14 cellular contexts compared by ENCODE assay signal in the genomic region with DNA sequence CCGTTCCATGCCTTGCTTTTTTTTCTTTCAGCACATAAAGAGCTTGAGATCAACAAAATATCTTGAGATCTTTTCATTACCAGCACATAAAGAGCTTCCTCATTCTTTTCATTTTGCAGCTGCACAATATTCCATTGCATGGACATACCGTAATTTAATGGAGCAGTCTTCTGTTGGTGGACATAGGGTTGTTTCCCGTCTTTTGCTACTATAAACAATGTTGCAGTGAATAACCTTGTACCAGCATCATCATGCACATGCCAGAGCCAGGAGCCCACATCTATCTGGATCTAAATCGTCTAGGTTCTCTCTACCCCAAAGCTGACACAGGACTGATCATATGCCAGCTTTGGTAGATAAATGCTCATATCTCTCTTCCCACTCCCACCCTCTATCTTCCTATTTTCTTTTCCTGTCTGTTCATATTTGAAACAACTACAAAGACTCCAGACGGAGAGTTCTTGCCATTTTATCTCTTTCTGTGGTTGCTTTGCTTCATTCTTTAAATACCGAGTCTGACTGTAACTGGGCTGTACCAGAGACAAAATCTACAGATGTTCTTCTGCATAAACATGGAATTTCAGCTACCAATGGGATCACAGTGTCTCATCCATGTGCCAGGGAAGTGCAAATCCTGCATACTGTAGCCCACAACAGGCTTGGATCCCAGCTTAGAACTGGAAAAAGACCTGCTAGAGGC. TPM values are rescaled to one million over a fixed set of nuclear protein-coding genes. Genes with fewer than 3 reads are reported as not detected.
DNase-seq lines count a peak whose midpoint lies in the region; ATAC-seq, FAIRE-seq and TF ChIP-seq lines count a peak whose summit lies in the region.
"Had no signal": no experiment of that assay in that cellular context is flagged by ENCODE, and none has a peak within 500 bp of the region (broad histone marks: within the 10 kb centered on the region; RNA-seq: fewer than 3 reads in every experiment).

No MANE protein-coding gene starts in this region.

- peak overlapping the region in 3 of 4 donors; percentile 89 to 95 (median 92) for H3K27ac ChIP-seq in gastroesophageal sphincter
- H3K27ac ChIP-seq: parathyroid adenoma had no signal

- H3K36me3 ChIP-seq in gastroesophageal sphincter, result no peaks in the 10 kb centered on the region

- H3K4me3 Mint-ChIP-seq in T-helper 2 cell treated with Interferon-gamma antibody and Interleukin-4, amounts not matched to agents 5 μg/mL and 100 μg/mL, for 36 hours, result no peak overlapping the region
- H3K4me3 Mint-ChIP-seq in T-cell, result no peak overlapping the region
- no peak overlapping the region for H3K4me3 Mint-ChIP-seq in stimulated activated naive B cell treated with anti-CD40 and anti-IgM and Interleukin-4, amounts not matched to agents 10 μg/mL and 1 μg/mL and 100 μg/mL, for 72 hours

- H3K4me3 ChIP-seq in gastroesophageal sphincter, result no peak overlapping the region

- peak overlapping the region; percentile 38 for H3K27ac Mint-ChIP-seq in T-helper 2 cell treated with Interferon-gamma antibody and Interleukin-4, amounts not matched to agents 5 μg/mL and 100 μg/mL, for 36 hours
- H3K27ac Mint-ChIP-seq in T-cell, result peak overlapping the region; percentile 49 to 75
- peak overlapping the region; percentile 37 for H3K27ac Mint-ChIP-seq in stimulated activated naive B cell treated with anti-CD40 and anti-IgM and Interleukin-4, amounts not matched to agents 10 μg/mL and 1 μg/mL and 100 μg/mL, for 72 hours

- ATAC-seq in T-cell (replicated peaks in 1 of 4), result no peak
- ATAC-seq in gastroesophageal sphincter, result no peak
- no peak for ATAC-seq in stimulated activated naive B cell treated with anti-CD40 and anti-IgM and Interleukin-4, amounts not matched to agents 10 μg/mL and 1 μg/mL and 100 μg/mL, for 72 hours (replicated peaks)
- ATAC-seq in GM21526 (IDR thresholded peaks at IDR 0.05; ENCODE audit: low FRiP score, unreplicated experiment), result no peak
- ATAC-seq: HCT116 had no signal

- H3K27me3 Mint-ChIP-seq in T-helper 2 cell treated with Interferon-gamma antibody and Interleukin-4, amounts not matched to agents 5 μg/mL and 100 μg/mL, for 36 hours (ENCODE audit: low read depth), result peaks cover 3% of the 10 kb centered on the region
- H3K27me3 Mint-ChIP-seq in T-cell, result no peaks in the 10 kb centered on the region
- no peaks in the 10 kb centered on the region for H3K27me3 Mint-ChIP-seq in stimulated activated naive B cell treated with anti-CD40 and anti-IgM and Interleukin-4, amounts not matched to agents 10 μg/mL and 1 μg/mL and 100 μg/mL, for 72 hours

- no peak for DNase-seq in T-helper 2 cell treated with Interferon-gamma antibody and Interleukin-4, amounts not matched to agents 5 μg/mL and 100 μg/mL, for 36 hours (ENCODE audit: low spot score)
- DNase-seq in T-helper 2 cell, result no peak
- DNase-seq in T-cell, result no peak
- no peak for DNase-seq in stimulated activated naive B cell treated with anti-CD40 and anti-IgM and Interleukin-4, amounts not matched to agents 10 μg/mL and 1 μg/mL and 100 μg/mL, for 72 hours
- no peak for DNase-seq in erythroblast (lab: John Stamatoyannopoulos, UW)
- DNase-seq in GM19239 (ENCODE audit: insufficient read length, low spot score), result no peak
- DNase-seq: 8988T; activated effector memory CD4-positive, alpha-beta T cell treated with anti-CD3 and anti-CD28 coated beads, Interleukin-2, amount 50 U/mL, for 16 hours; GF-D8; NCI-H146 had no signal

- no peaks in the 10 kb centered on the region for H3K27me3 ChIP-seq in gastroesophageal sphincter

- H3K36me3 Mint-ChIP-seq in T-helper 2 cell treated with Interferon-gamma antibody and Interleukin-4, amounts not matched to agents 5 μg/mL and 100 μg/mL, for 36 hours (ENCODE audit: low read depth), result peaks cover 3% of the 10 kb centered on the region
- no peaks in the 10 kb centered on the region for H3K36me3 Mint-ChIP-seq in T-cell
- H3K36me3 Mint-ChIP-seq in stimulated activated naive B cell treated with anti-CD40 and anti-IgM and Interleukin-4, amounts not matched to agents 10 μg/mL and 1 μg/mL and 100 μg/mL, for 72 hours, result peaks cover 0 to 4% of the 10 kb centered on the region in 2 donors

- no peak for FAIRE-seq in GM19239 (lab: Jason Lieb, UNC)

- TF ChIP-seq EP300 in gastroesophageal sphincter (IDR thresholded peaks at IDR 0.05), result no peak

- TF ChIP-seq POLR2A in gastroesophageal sphincter (IDR thresholded peaks at IDR 0.05) (no peak), erythroblast (IDR thresholded peaks at IDR 0.05; ENCODE audit: low read length) (no peak)

- CTCF ChIA-PET in T-cell (lab: Charles Lee), result interaction anchor here in 1 of 2 donors (0.5 kb wide), 1 partner anchor 8 kb away, joined by 3 read pairs; no protein-coding TSS in a partner anchor

- H3K4me1 Mint-ChIP-seq in T-helper 2 cell treated with Interferon-gamma antibody and Interleukin-4, amounts not matched to agents 5 μg/mL and 100 μg/mL, for 36 hours (ENCODE audit: low read depth), result peaks cover 41% of the 10 kb centered on the region
- peaks cover 44 to 50% (median 47%) of the 10 kb centered on the region in 3 donors for H3K4me1 Mint-ChIP-seq in T-cell
- H3K4me1 Mint-ChIP-seq in stimulated activated naive B cell treated with anti-CD40 and anti-IgM and Interleukin-4, amounts not matched to agents 10 μg/mL and 1 μg/mL and 100 μg/mL, for 72 hours, result peaks cover 43 to 59% of the 10 kb centered on the region in 2 donors

- no peaks in the 10 kb centered on the region for H3K9me3 ChIP-seq in gastroesophageal sphincter

- TF ChIP-seq CTCF in gastroesophageal sphincter (IDR thresholded peaks at IDR 0.05), result no peak

- POLR2A ChIA-PET in T-cell (lab: Charles Lee), result no interaction called here

- H3K9me3 Mint-ChIP-seq in T-helper 2 cell treated with Interferon-gamma antibody and Interleukin-4, amounts not matched to agents 5 μg/mL and 100 μg/mL, for 36 hours, result no peaks in the 10 kb centered on the region
- H3K9me3 Mint-ChIP-seq in T-cell, result no peaks in the 10 kb centered on the region
- H3K9me3 Mint-ChIP-seq in stimulated activated naive B cell treated with anti-CD40 and anti-IgM and Interleukin-4, amounts not matched to agents 10 μg/mL and 1 μg/mL and 100 μg/mL, for 72 hours, result no peaks in the 10 kb centered on the region

- H3K4me1 ChIP-seq in gastroesophageal sphincter, result peaks cover 8 to 59% (median 15%) of the 10 kb centered on the region in 3 donors
- H3K4me1 ChIP-seq: parathyroid adenoma had no signal

- WGBS in gastroesophageal sphincter (ENCODE audit: low coverage in 1 of 2), 2 donors, result 70 to 93% methylated on average over 3 to 6 of the region's 6 CpGs

RNA-seq across cellular contexts. Expression of gene AKAP13, which starts 47.1 kb away (rescaled TPM):
- 100 to 1,000 TPM; 232 to 391 (median 281) TPM for total RNA-seq in T-cell
- 100 to 1,000 TPM; 196 to 252 (median 215) TPM for total RNA-seq in gastroesophageal sphincter
